In genomic region chr18:77067315-77068061, GRCh38 we compare ENCODE assay signal across 8 cellular contexts.
A peak's percentile ranks its signal among the peaks of the same experiment; 100 is the strongest.
DNase-seq lines count a peak whose midpoint lies in the region; ATAC-seq and TF ChIP-seq lines count a peak whose summit lies in the region.

No MANE protein-coding gene starts in this region.

- DNase-seq in HL-60 (ENCODE audit: low read depth in 1 of 2, low spot score in 1 of 2) = peak in 1 of 2 experiments; percentile 85
- peak; percentile 55 for DNase-seq in central memory CD4-positive, alpha-beta T cell
- peak; percentile 88 for DNase-seq in mesenteric fat pad (ENCODE audit: low spot score)
- peak; percentile 60 to 75 for DNase-seq in stimulated activated CD8-positive, alpha-beta memory T cell treated with anti-CD3 and anti-CD28 coated beads, Interleukin-7, amount 100 ng/mL, for 4 hours (ENCODE audit: low read depth in 2 of 2)

- H3K27ac ChIP-seq in HL-60 (replicated peaks) = peak overlapping the region; percentile 96

- H3K4me3 ChIP-seq in HL-60 (replicated peaks; ENCODE audit: insufficient read depth, low read length) = no peak overlapping the region
- H3K4me3 ChIP-seq in WI38 (ENCODE audit: low read depth, low read length) = peak overlapping the region; percentile 34

- TF ChIP-seq CTCF in HL-60 (IDR thresholded peaks at IDR 0.05; ENCODE audit: insufficient read depth, low read length) (no peak), WI38 (IDR thresholded peaks at IDR 0.05; ENCODE audit: low read depth, low read length) (0 out of 2 replicates have a peak, but pooled peaks have one; percentile 9)

- ATAC-seq in GM18868 (IDR thresholded peaks at IDR 0.05; ENCODE audit: unreplicated experiment) = peak; percentile 23
- no peak for ATAC-seq in GM19467 (IDR thresholded peaks at IDR 0.05; ENCODE audit: unreplicated experiment)
- ATAC-seq in HG03457 (IDR thresholded peaks at IDR 0.05; ENCODE audit: unreplicated experiment) = no peak

- H3K27me3 ChIP-seq in HL-60 (ENCODE audit: insufficient read depth, poor library complexity, severe bottlenecking) = no peaks in the 10 kb centered on the region
